Comparison of ENCODE assay signal across 22 cellular contexts in the genomic region with DNA sequence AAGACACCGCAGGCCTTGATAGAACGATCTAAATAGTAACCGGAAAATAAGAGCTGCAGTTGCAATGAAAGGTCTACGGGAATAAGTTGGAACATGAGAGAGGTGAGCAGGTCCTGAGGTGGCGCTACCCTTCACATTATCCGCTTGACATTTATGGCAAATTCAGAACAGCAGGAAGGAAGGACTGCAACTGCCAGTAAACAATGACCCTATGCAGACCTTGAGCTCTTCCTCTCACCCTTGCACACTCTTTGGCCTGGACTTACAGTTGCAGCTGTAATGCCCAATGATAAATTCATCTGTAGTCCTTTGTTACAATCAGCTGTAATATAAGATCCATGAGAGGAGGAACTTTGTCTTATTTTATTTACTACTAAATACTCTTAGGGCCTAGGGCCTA.
"Had no signal": no experiment of that assay in that cellular context is flagged by ENCODE, and none has a peak within 500 bp of the region (broad histone marks: within the 10 kb centered on the region; RNA-seq: fewer than 3 reads in every experiment).

No MANE protein-coding gene starts in this region.

- ATAC-seq: effector memory CD8-positive, alpha-beta T cell; gastrocnemius medialis; heart right ventricle; left cardiac atrium; left ventricle myocardium superior; psoas muscle; sciatic nerve had no signal

- DNase-seq: effector memory CD8-positive, alpha-beta T cell; gastrocnemius medialis; heart right ventricle; hypothalamus; immature natural killer cell; left cardiac atrium; left ventricle myocardium superior; mesendoderm; naive B cell; psoas muscle; retina; stimulated activated CD4-positive, alpha-beta T cell treated with anti-CD3 and anti-CD28 coated beads, Interleukin-2, amount 100 ng/mL, for 24 hours; stimulated activated naive CD4-positive, alpha-beta T cell; stomach; thyroid gland had no signal

- H3K4me1 ChIP-seq: gastrocnemius medialis, parathyroid adenoma, psoas muscle, thyroid gland had no signal

- H3K9me3 ChIP-seq: esophagus muscularis mucosa, gastrocnemius medialis, heart right ventricle, psoas muscle, stomach, thyroid gland had no signal

- H3K36me3 ChIP-seq: esophagus muscularis mucosa, gastrocnemius medialis, stomach, thyroid gland had no signal

- H3K9me3 Mint-ChIP-seq: effector memory CD8-positive, alpha-beta T cell; immature natural killer cell; naive B cell; nephron; type B pancreatic cell had no signal

- H3K36me3 Mint-ChIP-seq: naive B cell, type B pancreatic cell had no signal

- H3K27ac ChIP-seq: epithelial cell of prostate, esophagus muscularis mucosa, gastrocnemius medialis, heart right ventricle, parathyroid adenoma, psoas muscle, stomach, thyroid gland had no signal

- H3K4me3 Mint-ChIP-seq: effector memory CD8-positive, alpha-beta T cell; immature natural killer cell; naive B cell; nephron; type B pancreatic cell had no signal

- H3K27ac Mint-ChIP-seq: effector memory CD8-positive, alpha-beta T cell; immature natural killer cell; type B pancreatic cell had no signal

- H3K27me3 ChIP-seq: gastrocnemius medialis, stomach, thyroid gland had no signal

- H3K4me3 ChIP-seq: esophagus muscularis mucosa, gastrocnemius medialis, heart right ventricle, lung, psoas muscle, stomach, thyroid gland had no signal
